16 cellular contexts compared by ENCODE assay signal in genomic region chr7:14973712-14974428, GRCh38.
DNase-seq lines count a peak whose midpoint lies in the region; ATAC-seq lines count a peak whose summit lies in the region.
"Had no signal": no experiment of that assay in that cellular context is flagged by ENCODE, and none has a peak within 500 bp of the region (broad histone marks: within the 10 kb centered on the region; RNA-seq: fewer than 3 reads in every experiment).

No MANE protein-coding gene starts in this region.

- H2BK12ac ChIP-seq in neuronal stem cell (ENCODE audit: low read length): no peak overlapping the region

- H3K4ac ChIP-seq in neuronal stem cell (ENCODE audit: low read length): no peak overlapping the region

- no peak overlapping the region for H4K8ac ChIP-seq in neuronal stem cell (ENCODE audit: low read depth, low read length)

- H3K14ac ChIP-seq in neuronal stem cell (ENCODE audit: low read length): no peak overlapping the region

- no peak overlapping the region for H2BK120ac ChIP-seq in neuronal stem cell (ENCODE audit: low read depth, low read length)

- H3K9me3 ChIP-seq in endocrine pancreas (ENCODE audit: control insufficient read depth, low read length) (no peaks in the 10 kb centered on the region), neuronal stem cell (replicated peaks in 1 of 2; ENCODE audit: control insufficient read depth in 2 of 2, insufficient read depth in 1 of 2, low read depth in 1 of 2, low read length in 2 of 2) (no peaks in the 10 kb centered on the region)
- H3K9me3 ChIP-seq: MG63 had no signal

- H3K27me3 ChIP-seq in endocrine pancreas (ENCODE audit: control insufficient read depth, insufficient read depth, low read length) (no peaks in the 10 kb centered on the region), neuronal stem cell (ENCODE audit: control insufficient read depth in 3 of 3, insufficient read depth in 3 of 3, low read depth in 1 of 3, low read length in 3 of 3) (no peaks in the 10 kb centered on the region)
- H3K27me3 ChIP-seq: MG63 had no signal

- no peak overlapping the region for H3K23ac ChIP-seq in neuronal stem cell (ENCODE audit: low read depth, low read length, poor library complexity)

- H2BK15ac ChIP-seq in neuronal stem cell (ENCODE audit: low read length): no peak overlapping the region

- H3K9ac ChIP-seq in endocrine pancreas (ENCODE audit: control insufficient read depth, insufficient read depth, low read length) (no peak overlapping the region), neuronal stem cell (ENCODE audit: low read depth, low read length, poor library complexity) (no peak overlapping the region)
- H3K9ac ChIP-seq: parathyroid adenoma had no signal

- H2AK5ac ChIP-seq in neuronal stem cell (ENCODE audit: low read depth, low read length): no peak overlapping the region

- no peak overlapping the region for H2BK5ac ChIP-seq in neuronal stem cell (ENCODE audit: low read length)

- H4K91ac ChIP-seq in neuronal stem cell (ENCODE audit: low read depth, low read length, poor library complexity): no peak overlapping the region

- H3K4me3 ChIP-seq in endocrine pancreas (ENCODE audit: control insufficient read depth, insufficient read depth, low read length) (peak overlapping the region; percentile 29), neuronal stem cell (ENCODE audit: low read length in 2 of 2) (no peak overlapping the region)
- H3K4me3 ChIP-seq: MG63, skin epidermis had no signal

- H3K36me3 ChIP-seq in endocrine pancreas (ENCODE audit: control insufficient read depth, insufficient read depth, low read length) (no peaks in the 10 kb centered on the region), neuronal stem cell (replicated peaks in 1 of 2; ENCODE audit: control insufficient read depth in 2 of 2, insufficient read depth in 2 of 2, low read length in 2 of 2) (no peaks in the 10 kb centered on the region)
- H3K36me3 ChIP-seq: MG63 had no signal

- no peak overlapping the region for H3K18ac ChIP-seq in neuronal stem cell (ENCODE audit: low read length)

- ATAC-seq in GM21423 (IDR thresholded peaks at IDR 0.05; ENCODE audit: unreplicated experiment) (peak; percentile 70), HG03442 (IDR thresholded peaks at IDR 0.05; ENCODE audit: unreplicated experiment) (peak; percentile 72), HG03045 (IDR thresholded peaks at IDR 0.05; ENCODE audit: unreplicated experiment) (no peak)
- ATAC-seq: activated T-cell treated with anti-CD3 and anti-CD28 coated beads, Interleukin-2, amount 50 U/mL, for 72 hours; stimulated activated naive CD8-positive, alpha-beta T cell treated with anti-CD3 and anti-CD28 coated beads, Interleukin-15, amount 100 ng/mL, for 72 hours had no signal

- peak; percentile 6 for DNase-seq in GM03348 (ENCODE audit: low spot score)
- no peak for DNase-seq in neuronal stem cell (ENCODE audit: low spot score)
- DNase-seq in stimulated activated CD4-positive, alpha-beta T cell treated with anti-CD3 and anti-CD28 coated beads, Interleukin-1b, Interleukin-23, amount 100 ng/mL, for 48 hours: no peak
- DNase-seq in NCI-H1417 (lab: John Stamatoyannopoulos, UW): no peak
- DNase-seq: activated CD4-positive, alpha-beta T cell treated with anti-CD3 and anti-CD28 coated beads, Interleukin-2, amount 50 U/mL, for 4 hours; activated T-cell treated with anti-CD3 and anti-CD28 coated beads, Interleukin-2, amount 50 U/mL, for 72 hours; H7; kidney glomerular epithelial cell; MG63; stimulated activated naive CD8-positive, alpha-beta T cell treated with anti-CD3 and anti-CD28 coated beads, Interleukin-15, amount 100 ng/mL, for 72 hours had no signal

- H3K27ac ChIP-seq in neuronal stem cell (replicated peaks; ENCODE audit: low read length): no peak overlapping the region
- H3K27ac ChIP-seq: parathyroid adenoma, skin epidermis had no signal

- no peak overlapping the region for H3K4me2 ChIP-seq in neuronal stem cell (ENCODE audit: insufficient read depth, low read length, poor library complexity, severe bottlenecking)

- no CpG with 5 or more reads among the region's 3 CpGs for WGBS in neuronal stem cell (ENCODE audit: extremely low coverage in 2 of 2, insufficient read length in 2 of 2, insufficient replicate concordance in 1 of 2), 2 donors

- no peak overlapping the region for H2AFZ ChIP-seq in neuronal stem cell (ENCODE audit: low read length)
- H2AFZ ChIP-seq: parathyroid adenoma had no signal

- no peaks in the 10 kb centered on the region for H3K79me1 ChIP-seq in neuronal stem cell (ENCODE audit: low read depth, low read length)

- no peaks in the 10 kb centered on the region for H3K4me1 ChIP-seq in endocrine pancreas (ENCODE audit: control insufficient read depth, insufficient read depth, low read length)
- no peaks in the 10 kb centered on the region for H3K4me1 ChIP-seq in neuronal stem cell (ENCODE audit: control insufficient read depth in 2 of 2, insufficient read depth in 1 of 2, low read depth in 1 of 2, low read length in 2 of 2)
- H3K4me1 ChIP-seq: parathyroid adenoma had no signal
